Comparison of ENCODE assay signal across 8 cellular contexts in genomic region chr6:35737413-35738211, GRCh38. TPM values are rescaled to one million over a fixed set of nuclear protein-coding genes. Genes with fewer than 3 reads are reported as not detected.
DNase-seq lines count a peak whose midpoint lies in the region; ATAC-seq and TF ChIP-seq lines count a peak whose summit lies in the region.

No MANE protein-coding gene starts in this region.

- H3K79me2 ChIP-seq in mesendoderm (ENCODE audit: control insufficient read depth, insufficient read depth, low read length): no peaks in the 10 kb centered on the region

- DNase-seq in A673 (ENCODE audit: low spot score): peak; percentile 89
- DNase-seq in GM12865 (ENCODE audit: low read depth): peak; percentile 85
- DNase-seq in NCI-H1417 treated with DMSO at 0.1 percent for 48 hours (lab: John Stamatoyannopoulos, UW): peak; percentile 60
- DNase-seq in SK-N-DZ (ENCODE audit: low spot score): peak; percentile 87
- peak; percentile 86 for DNase-seq in dedifferentiated amniotic fluid mesenchymal stem cell (ENCODE audit: extremely low spot score)
- DNase-seq in mesendoderm: peak; percentile 37

- no peak overlapping the region for H3K56ac ChIP-seq in mesendoderm (ENCODE audit: low read length)

- H3K36me3 ChIP-seq in A673 (ENCODE audit: insufficient read depth, low read length, poor library complexity, severe bottlenecking) (no peaks in the 10 kb centered on the region), mesendoderm (ENCODE audit: control insufficient read depth, insufficient read depth, low read length) (no peaks in the 10 kb centered on the region)

- H3K4me3 ChIP-seq in A673 (ENCODE audit: low read depth, low read length, poor library complexity, severe bottlenecking): no peak overlapping the region
- no peak overlapping the region for H3K4me3 ChIP-seq in GM12865 (ENCODE audit: low read depth, low read length)
- H3K4me3 ChIP-seq in mesendoderm (ENCODE audit: low read length): no peak overlapping the region

- H4K8ac ChIP-seq in mesendoderm (ENCODE audit: low read depth, low read length): no peak overlapping the region

- no peaks in the 10 kb centered on the region for H3K79me1 ChIP-seq in mesendoderm (ENCODE audit: low read length)

- no peak overlapping the region for H2BK15ac ChIP-seq in mesendoderm (replicated peaks; ENCODE audit: low read depth)

- H3K9me3 ChIP-seq in A673 (ENCODE audit: low read depth, low read length, poor library complexity, severe bottlenecking): no peaks in the 10 kb centered on the region

- intact Hi-C loops in A673 (cut with micrococcal nuclease; ENCODE audit: unreplicated experiment): loop anchor here (1.0 to 10.0 kb wide), 2 partner anchors 214 to 357 kb away; no protein-coding TSS in a partner anchor

- H3K9ac ChIP-seq in mesendoderm (ENCODE audit: low read length): no peak overlapping the region

- no peak overlapping the region for H3K27ac ChIP-seq in A673 (ENCODE audit: low read depth, low read length, poor library complexity, severe bottlenecking)
- no peak overlapping the region for H3K27ac ChIP-seq in mesendoderm (ENCODE audit: low read depth, low read length)

- H3K4me1 ChIP-seq in A673 (ENCODE audit: insufficient read depth, low read length, poor library complexity, severe bottlenecking) (peaks cover 12% of the 10 kb centered on the region), mesendoderm (ENCODE audit: control insufficient read depth, low read depth, low read length) (peaks cover 5% of the 10 kb centered on the region)

- CTCF ChIA-PET in A673 (lab: Charles Lee): interaction anchor here (0.6 to 2.9 kb wide), 11 partner anchors 10 to 215 kb away, joined by 3 to 52 read pairs (median 5); no protein-coding TSS in a partner anchor

- no peak overlapping the region for H2AK5ac ChIP-seq in mesendoderm (ENCODE audit: low read length)

- no peak overlapping the region for H4K5ac ChIP-seq in mesendoderm (ENCODE audit: low read length)

- no peak overlapping the region for H3K18ac ChIP-seq in mesendoderm (ENCODE audit: low read length)

- no peak overlapping the region for H2BK5ac ChIP-seq in mesendoderm (ENCODE audit: low read length)

- H3K27me3 ChIP-seq in A673 (replicated peaks; ENCODE audit: insufficient read depth, low read depth, low read length, poor library complexity) (no peaks in the 10 kb centered on the region), mesendoderm (ENCODE audit: insufficient read depth, low read length, poor library complexity) (no peaks in the 10 kb centered on the region)

- TF ChIP-seq CTCF in A673 (conservative IDR thresholded peaks at IDR 0.05; ENCODE audit: low read depth, low read length): peak; percentile 77
- peak; percentile 70 for TF ChIP-seq CTCF in GM12865 (IDR thresholded peaks at IDR 0.05; ENCODE audit: insufficient read depth, low read depth, low read length, missing control alignments)

- H3K23ac ChIP-seq in mesendoderm (ENCODE audit: low read length): no peak overlapping the region

- H3K4ac ChIP-seq in mesendoderm (ENCODE audit: low read depth, low read length): no peak overlapping the region

- H3K4me2 ChIP-seq in mesendoderm (ENCODE audit: low read length): no peak overlapping the region

- no peak for ATAC-seq in HG03196 (IDR thresholded peaks at IDR 0.05; ENCODE audit: unreplicated experiment)
- no peak for ATAC-seq in GM21390 (IDR thresholded peaks at IDR 0.05; ENCODE audit: unreplicated experiment)

- WGBS in mesendoderm (ENCODE audit: extremely low coverage, insufficient coverage, low lambda C conversion rate): no CpG with 5 or more reads among the region's 16 CpGs

- no TSS peak for BruUV-seq in A673 (replicated peaks; lab: Mats Ljungman, UMichigan)

- no peak overlapping the region for H2BK120ac ChIP-seq in mesendoderm (ENCODE audit: low read depth, low read length)

- POLR2A ChIA-PET in A673 (lab: Charles Lee; ENCODE audit: low non-redundant PET): no interaction called here

RNA-seq across cellular contexts. Expression of gene ARMC12, which starts 0.8 kb away (rescaled TPM):
- total RNA-seq in A673 (2021): 0.74 and 1.0 TPM in 2 replicates
- polyA plus RNA-seq in SK-N-DZ (2014; cell fraction: cytosol; rRNA removed): 0.56 and 0.57 TPM in 2 replicates
- 3.1 and 5.5 TPM in 2 replicates for polyA plus RNA-seq in SK-N-DZ (2014; cell fraction: nucleus; rRNA removed)
- polyA plus RNA-seq in mesendoderm (2013, experiment 1 of 2): 0.31 TPM
- polyA plus RNA-seq in mesendoderm (2013, experiment 2 of 2): 0.29 TPM

RNA-seq across cellular contexts. Expression of gene CLPSL2, which starts 38.8 kb away (rescaled TPM):
- not detected in 2 replicates for total RNA-seq in A673 (2021)
- not detected in 2 replicates for polyA plus RNA-seq in SK-N-DZ (2014; cell fraction: cytosol; rRNA removed)
- not detected in 2 replicates for polyA plus RNA-seq in SK-N-DZ (2014; cell fraction: nucleus; rRNA removed)
- 1.7 TPM for polyA plus RNA-seq in mesendoderm (2013, experiment 1 of 2)
- 1.6 TPM for polyA plus RNA-seq in mesendoderm (2013, experiment 2 of 2)

RNA-seq across cellular contexts. Expression of gene CLPSL1, which starts 43.2 kb away (rescaled TPM):
- total RNA-seq in A673 (2021): not detected in 2 replicates
- not detected in 2 replicates for polyA plus RNA-seq in SK-N-DZ (2014; cell fraction: cytosol; rRNA removed)
- polyA plus RNA-seq in SK-N-DZ (2014; cell fraction: nucleus; rRNA removed): not detected in 2 replicates
- not detected for polyA plus RNA-seq in mesendoderm (2013, experiment 1 of 2)
- polyA plus RNA-seq in mesendoderm (2013, experiment 2 of 2): not detected

RNA-seq across cellular contexts. Expression of gene FKBP5, which starts 48.9 kb away (rescaled TPM):
- total RNA-seq in A673 (2021): 20.4 and 26.2 TPM in 2 replicates
- polyA plus RNA-seq in SK-N-DZ (2014; cell fraction: cytosol; rRNA removed): 12.7 and 14.1 TPM in 2 replicates
- polyA plus RNA-seq in SK-N-DZ (2014; cell fraction: nucleus; rRNA removed): 7.2 and 17.9 TPM in 2 replicates
- polyA plus RNA-seq in mesendoderm (2013, experiment 1 of 2): 38.7 TPM
- 38.4 TPM for polyA plus RNA-seq in mesendoderm (2013, experiment 2 of 2)

RNA-seq across cellular contexts. Expression of gene CLPS, which starts 59.5 kb away (rescaled TPM):
- total RNA-seq in A673 (2021): not detected in 2 replicates
- not detected in 2 replicates for polyA plus RNA-seq in SK-N-DZ (2014; cell fraction: cytosol; rRNA removed)
- polyA plus RNA-seq in SK-N-DZ (2014; cell fraction: nucleus; rRNA removed): not detected in 2 replicates
- polyA plus RNA-seq in mesendoderm (2013, experiment 1 of 2): not detected
- polyA plus RNA-seq in mesendoderm (2013, experiment 2 of 2): not detected

Comparison
In these comparisons a context has a peak if more than half of its experiments do, and no peak if none do; other contexts are left out.
1. DNase-seq: peak in every context shown above with its lines; median percentile 89 in A673; 87 in SK-N-DZ; 86 in dedifferentiated amniotic fluid mesenchymal stem cell; 85 in GM12865; 60 in NCI-H1417 treated with DMSO at 0.1 percent for 48 hours; 37 in mesendoderm.